In the genomic region with DNA sequence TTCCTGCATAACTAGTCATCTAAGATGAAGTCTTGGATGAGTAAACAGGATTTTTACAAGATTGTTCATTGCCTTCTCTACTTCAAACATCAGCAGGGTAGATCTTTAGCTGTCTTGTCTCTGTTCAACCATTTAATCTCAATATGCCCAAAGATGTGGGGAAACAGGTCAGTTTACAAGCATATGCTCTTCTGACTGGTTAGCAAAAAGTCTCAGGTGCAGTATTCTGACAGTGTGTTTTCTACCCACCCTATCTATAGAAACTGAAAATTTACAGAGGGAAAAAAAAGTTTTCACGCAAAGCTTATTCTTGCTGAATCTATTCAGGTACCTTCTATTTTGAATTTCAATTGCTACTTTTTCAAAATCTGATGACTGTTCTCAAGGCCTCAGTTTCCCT, we compare ENCODE assay signal across 16 cellular contexts. TPM values are rescaled to one million over a fixed set of nuclear protein-coding genes. Genes with fewer than 3 reads are reported as not detected.
DNase-seq lines count a peak whose midpoint lies in the region; ATAC-seq and TF ChIP-seq lines count a peak whose summit lies in the region.
"Had no signal": no experiment of that assay in that cellular context is flagged by ENCODE, and none has a peak within 500 bp of the region (broad histone marks: within the 10 kb centered on the region; RNA-seq: fewer than 3 reads in every experiment).

No MANE protein-coding gene starts in this region.

- H3K27ac ChIP-seq in CD4-positive, CD25-positive, alpha-beta regulatory T cell (ENCODE audit: insufficient read depth, low read length, poor library complexity, severe bottlenecking) = peak overlapping the region; percentile 77
- peak overlapping the region in 3 of 4 donors; percentile 54 to 76 (median 71) for H3K27ac ChIP-seq in Peyer's patch
- H3K27ac ChIP-seq in WERI-Rb-1 = no peak overlapping the region
- no peak overlapping the region for H3K27ac ChIP-seq in RWPE1
- H3K27ac ChIP-seq: SJCRH30 had no signal

- TF ChIP-seq CTCF in Peyer's patch (IDR thresholded peaks at IDR 0.05) = no peak
- no peak for TF ChIP-seq CTCF in WERI-Rb-1 (IDR thresholded peaks at IDR 0.05; ENCODE audit: low read depth, low read length)
- TF ChIP-seq CTCF in RWPE1 (conservative IDR thresholded peaks at IDR 0.05; ENCODE audit: low read depth) = no peak

- POLR2A ChIA-PET in RWPE1 (lab: Yijun Ruan, JAX; ENCODE audit: low non-redundant PET) = no interaction called here

- DNase-seq in CD4-positive, CD25-positive, alpha-beta regulatory T cell = no peak
- DNase-seq in Peyer's patch (no peak), OCI-M2 (lab: John Stamatoyannopoulos, UW; ENCODE audit: unreplicated experiment) (no peak), WERI-Rb-1 (no peak), RWPE1 (ENCODE audit: low spot score) (no peak), hepatic stellate cell (ENCODE audit: low spot score) (no peak)
- DNase-seq: activated CD8-positive, alpha-beta T cell treated with anti-CD3 and anti-CD28 coated beads for 36 hours; amygdala; C1 segment of cervical spinal cord; effector CD8-positive, alpha-beta T cell; KG1; mesendoderm; retina; SJCRH30 had no signal

- H3K4me1 ChIP-seq in CD4-positive, CD25-positive, alpha-beta regulatory T cell (ENCODE audit: control insufficient read depth, insufficient read depth, low read length, poor library complexity, severe bottlenecking) = peaks cover 75% of the 10 kb centered on the region
- H3K4me1 ChIP-seq in Peyer's patch = peaks cover 0 to 48% (median 29%) of the 10 kb centered on the region in 4 donors

- H3K4me3 ChIP-seq in CD4-positive, CD25-positive, alpha-beta regulatory T cell (ENCODE audit: low read depth, low read length) = peak overlapping the region; percentile 76
- H3K4me3 ChIP-seq in Peyer's patch (no peak overlapping the region), WERI-Rb-1 (ENCODE audit: low read depth, low read length) (no peak overlapping the region)
- H3K4me3 ChIP-seq: SJCRH30 had no signal

- H3K36me3 Mint-ChIP-seq in CD4-positive, CD25-positive, alpha-beta regulatory T cell = peaks cover 2% of the 10 kb centered on the region

- H3K4me3 Mint-ChIP-seq in CD4-positive, CD25-positive, alpha-beta regulatory T cell = peak overlapping the region; percentile 48 to 90 (median 84)
- H3K4me3 Mint-ChIP-seq: activated CD8-positive, alpha-beta T cell treated with anti-CD3 and anti-CD28 coated beads for 36 hours had no signal

- H3K27ac Mint-ChIP-seq in CD4-positive, CD25-positive, alpha-beta regulatory T cell = peak overlapping the region; percentile 78 to 98 (median 88)

- CTCF ChIA-PET in RWPE1 (lab: Yijun Ruan, JAX) = interaction anchor here (1.7 kb wide), 1 partner anchor 119 kb away, joined by 3 read pairs; no protein-coding TSS in a partner anchor

- TF ChIP-seq POLR2A in Peyer's patch (IDR thresholded peaks at IDR 0.05) = no peak

- no peaks in the 10 kb centered on the region for H3K9me3 ChIP-seq in CD4-positive, CD25-positive, alpha-beta regulatory T cell (ENCODE audit: control insufficient read depth in 2 of 2, low read length in 2 of 2)
- no peaks in the 10 kb centered on the region for H3K9me3 ChIP-seq in Peyer's patch
- peaks cover 3% of the 10 kb centered on the region for H3K9me3 ChIP-seq in WERI-Rb-1 (ENCODE audit: severe bottlenecking)
- H3K9me3 ChIP-seq: SJCRH30 had no signal

- peaks cover 45 to 91% (median 76%) of the 10 kb centered on the region in 4 donors for H3K4me1 Mint-ChIP-seq in CD4-positive, CD25-positive, alpha-beta regulatory T cell

- H3K9me3 Mint-ChIP-seq in CD4-positive, CD25-positive, alpha-beta regulatory T cell = peaks cover 0 to 2% (median 0%) of the 10 kb centered on the region in 7 donors
- H3K9me3 Mint-ChIP-seq: activated CD8-positive, alpha-beta T cell treated with anti-CD3 and anti-CD28 coated beads for 36 hours had no signal

- H3K27me3 Mint-ChIP-seq in CD4-positive, CD25-positive, alpha-beta regulatory T cell = no peaks in the 10 kb centered on the region
- H3K27me3 Mint-ChIP-seq: activated CD8-positive, alpha-beta T cell treated with anti-CD3 and anti-CD28 coated beads for 36 hours had no signal

- H3K36me3 ChIP-seq in CD4-positive, CD25-positive, alpha-beta regulatory T cell (ENCODE audit: control insufficient read depth, insufficient read depth, low read length) = no peaks in the 10 kb centered on the region
- H3K36me3 ChIP-seq in Peyer's patch (no peaks in the 10 kb centered on the region), WERI-Rb-1 (no peaks in the 10 kb centered on the region)
- H3K36me3 ChIP-seq: SJCRH30 had no signal

- no peaks in the 10 kb centered on the region for H3K27me3 ChIP-seq in CD4-positive, CD25-positive, alpha-beta regulatory T cell (ENCODE audit: control insufficient read depth, insufficient read depth, low read length)
- H3K27me3 ChIP-seq in Peyer's patch = no peaks in the 10 kb centered on the region
- no peaks in the 10 kb centered on the region for H3K27me3 ChIP-seq in WERI-Rb-1 (ENCODE audit: insufficient read depth, low read depth, severe bottlenecking)
- H3K27me3 ChIP-seq: SJCRH30 had no signal

- no peak for ATAC-seq in CD4-positive, CD25-positive, alpha-beta regulatory T cell (ENCODE audit: low read depth in 2 of 2)
- peak; percentile 34 for ATAC-seq in GM18867 (IDR thresholded peaks at IDR 0.05; ENCODE audit: unreplicated experiment)
- peak; percentile 45 for ATAC-seq in HG02678 (IDR thresholded peaks at IDR 0.05; ENCODE audit: unreplicated experiment)

RNA-seq across cellular contexts. Expression of a gene that starts 29.0 kb away (rescaled TPM):
- 44.0 TPM for total RNA-seq in CD4-positive, CD25-positive, alpha-beta regulatory T cell
- 10 to 100 TPM; 14.4 to 25.9 (median 17.9) TPM for polyA plus RNA-seq in CD4-positive, CD25-positive, alpha-beta regulatory T cell
- 10 to 100 TPM; 14.2 to 46.2 (median 23.2) TPM for total RNA-seq in Peyer's patch

RNA-seq across cellular contexts. Expression of a gene that starts 59.1 kb away (rescaled TPM):
- total RNA-seq in CD4-positive, CD25-positive, alpha-beta regulatory T cell = 4.1 TPM
- polyA plus RNA-seq in CD4-positive, CD25-positive, alpha-beta regulatory T cell = 1 to 10 TPM; 4.8 to 9.4 (median 6.3) TPM
- total RNA-seq in Peyer's patch = 1 to 10 TPM; 3.0 to 7.1 (median 6.3) TPM

Comparison
In these comparisons a context has a peak if more than half of its experiments do, and no peak if none do; other contexts are left out.
1. ATAC-seq: peak in GM18867 (single experiment) and HG02678 (single experiment); none in CD4-positive, CD25-positive, alpha-beta regulatory T cell (0 of 2).
2. H3K27ac ChIP-seq: peak in CD4-positive, CD25-positive, alpha-beta regulatory T cell (single experiment) and Peyer's patch (3 of 4); none in WERI-Rb-1 (single experiment) and RWPE1 (single experiment).